12 cellular contexts compared by ENCODE assay signal in genomic region chr20:5751856-5752255, GRCh38. TPM values are rescaled to one million over a fixed set of nuclear protein-coding genes. Genes with fewer than 3 reads are reported as not detected.
DNase-seq lines count a peak whose midpoint lies in the region; ATAC-seq and TF ChIP-seq lines count a peak whose summit lies in the region.
"Had no signal": no experiment of that assay in that cellular context is flagged by ENCODE, and none has a peak within 500 bp of the region (broad histone marks: within the 10 kb centered on the region; RNA-seq: fewer than 3 reads in every experiment).

No MANE protein-coding gene starts in this region.

- H3K27me3 Mint-ChIP-seq in activated CD8-positive, alpha-beta memory T cell treated with anti-CD3 and anti-CD28 coated beads, Interleukin-2, amount 10 ng/mL, durations not matched to agents 7 days and 5 days: peaks cover under 1% of the 10 kb centered on the region
- H3K27me3 Mint-ChIP-seq in WTC11 (ENCODE audit: low read depth) (peaks cover 4% of the 10 kb centered on the region; the same call in 1 of the 2 replicates), endodermal cell (ENCODE audit: insufficient read depth) (peaks cover 2% of the 10 kb centered on the region), progenitor cell of endocrine pancreas (no peaks in the 10 kb centered on the region)

- peak overlapping the region; percentile 87 for H3K4me3 ChIP-seq in endodermal cell (ENCODE audit: low read length)

- no peak for DNase-seq in activated CD8-positive, alpha-beta memory T cell treated with anti-CD3 and anti-CD28 coated beads, Interleukin-2, amount 10 ng/mL, durations not matched to agents 7 days and 5 days
- DNase-seq in activated CD8-positive, alpha-beta memory T cell treated with anti-CD3 and anti-CD28 coated beads, Interleukin-2, amount 50 U/mL, for 48 hours: no peak
- DNase-seq in WTC11 (ENCODE audit: low spot score) (no peak), endodermal cell (no peak), progenitor cell of endocrine pancreas (ENCODE audit: low spot score, unreplicated experiment) (no peak), NCI-H1092 (lab: John Stamatoyannopoulos, UW) (no peak), GOT3 (lab: John Stamatoyannopoulos, UW) (no peak)
- DNase-seq: DMS 273 treated with DMSO at 0.1 percent for 48 hours, head of caudate nucleus had no signal

- CTCF ChIA-PET in activated CD8-positive, alpha-beta memory T cell treated with anti-CD3 and anti-CD28 coated beads, Interleukin-2, amount 10 ng/mL, durations not matched to agents 7 days and 5 days (lab: Charles Lee): interaction anchor here (1.4 to 1.6 kb wide), 2 partner anchors 10 to 147 kb away, joined by 4 to 7 read pairs; no protein-coding TSS in a partner anchor
- CTCF ChIA-PET in WTC11 (lab: Charles Lee): no interaction called here

- H3K27ac Mint-ChIP-seq in activated CD8-positive, alpha-beta memory T cell treated with anti-CD3 and anti-CD28 coated beads, Interleukin-2, amount 10 ng/mL, durations not matched to agents 7 days and 5 days: no peak overlapping the region
- H3K27ac Mint-ChIP-seq in WTC11 (no peak overlapping the region), endodermal cell (peak overlapping the region; percentile 50), progenitor cell of endocrine pancreas (peak overlapping the region; percentile 45)

- POLR2A ChIA-PET in WTC11 (lab: Charles Lee): interaction anchor here (0.7 kb wide), 1 partner anchor 107 kb away, joined by 3 read pairs; no protein-coding TSS in a partner anchor

- 91 to 92% methylated on average over 4 of the region's 4 CpGs for WGBS in endodermal cell (ENCODE audit: insufficient coverage in 1 of 2, insufficient read length in 1 of 2), 2 experiments

- H3K9me3 Mint-ChIP-seq in activated CD8-positive, alpha-beta memory T cell treated with anti-CD3 and anti-CD28 coated beads, Interleukin-2, amount 10 ng/mL, durations not matched to agents 7 days and 5 days (ENCODE audit: low read depth): no peaks in the 10 kb centered on the region
- H3K9me3 Mint-ChIP-seq in WTC11 (peaks cover 4% of the 10 kb centered on the region; the same call in 1 of the 2 replicates), endodermal cell (peaks cover 4% of the 10 kb centered on the region), progenitor cell of endocrine pancreas (ENCODE audit: low read depth) (peaks cover 4% of the 10 kb centered on the region)

- ATAC-seq in activated CD8-positive, alpha-beta memory T cell treated with anti-CD3 and anti-CD28 coated beads, Interleukin-2, amount 10 ng/mL, durations not matched to agents 7 days and 5 days: no peak
- ATAC-seq in WTC11: no peak
- no peak for ATAC-seq in GM18873 (IDR thresholded peaks at IDR 0.05; ENCODE audit: low FRiP score, unreplicated experiment)
- ATAC-seq: left lobe of liver had no signal

- no peaks in the 10 kb centered on the region for H3K36me3 ChIP-seq in endodermal cell (ENCODE audit: control insufficient read depth, insufficient read depth, low read length)

- H3K4me1 Mint-ChIP-seq in activated CD8-positive, alpha-beta memory T cell treated with anti-CD3 and anti-CD28 coated beads, Interleukin-2, amount 10 ng/mL, durations not matched to agents 7 days and 5 days: peaks cover 12% of the 10 kb centered on the region
- peaks cover 18% of the 10 kb centered on the region for H3K4me1 Mint-ChIP-seq in WTC11
- peaks cover 12% of the 10 kb centered on the region for H3K4me1 Mint-ChIP-seq in endodermal cell
- H3K4me1 Mint-ChIP-seq in progenitor cell of endocrine pancreas (ENCODE audit: low read depth): peaks cover 12% of the 10 kb centered on the region

- H3K9me3 ChIP-seq in endodermal cell (ENCODE audit: control insufficient read depth, low read length): no peaks in the 10 kb centered on the region

- H3K4me3 Mint-ChIP-seq in activated CD8-positive, alpha-beta memory T cell treated with anti-CD3 and anti-CD28 coated beads, Interleukin-2, amount 10 ng/mL, durations not matched to agents 7 days and 5 days: peak overlapping the region; percentile 47
- H3K4me3 Mint-ChIP-seq in WTC11 (peak overlapping the region; percentile 82), endodermal cell (peak overlapping the region; percentile 75), progenitor cell of endocrine pancreas (ENCODE audit: low read depth) (peak overlapping the region; percentile 88)

- peaks cover 8% of the 10 kb centered on the region for H3K36me3 Mint-ChIP-seq in activated CD8-positive, alpha-beta memory T cell treated with anti-CD3 and anti-CD28 coated beads, Interleukin-2, amount 10 ng/mL, durations not matched to agents 7 days and 5 days
- H3K36me3 Mint-ChIP-seq in WTC11 (peaks cover 3% of the 10 kb centered on the region; the same call in 1 of the 2 replicates), endodermal cell (ENCODE audit: low read depth) (peaks cover 2% of the 10 kb centered on the region), progenitor cell of endocrine pancreas (ENCODE audit: insufficient read depth) (peaks cover 2% of the 10 kb centered on the region)

- TF ChIP-seq CTCF in WTC11 (IDR thresholded peaks at IDR 0.05) (no peak), endodermal cell (conservative IDR thresholded peaks at IDR 0.05) (no peak), progenitor cell of endocrine pancreas (IDR thresholded peaks at IDR 0.05; ENCODE audit: unreplicated experiment) (no peak)

- no peaks in the 10 kb centered on the region for H3K27me3 ChIP-seq in endodermal cell (ENCODE audit: control insufficient read depth, insufficient read depth, low read length, poor library complexity, severe bottlenecking)

- H3K9ac ChIP-seq in endodermal cell (ENCODE audit: extremely low read depth, low read length, poor library complexity, severe bottlenecking): peak overlapping the region; percentile 84
- H3K9ac ChIP-seq: parathyroid adenoma had no signal

- no peak overlapping the region for H3K27ac ChIP-seq in endodermal cell (ENCODE audit: low read depth, low read length)
- H3K27ac ChIP-seq: parathyroid adenoma had no signal

- H3K4me1 ChIP-seq in endodermal cell (ENCODE audit: control insufficient read depth, insufficient read depth, low read length): no peaks in the 10 kb centered on the region
- H3K4me1 ChIP-seq: parathyroid adenoma had no signal

TF ChIP-seq in WTC11, 78 proteins besides CTCF, POLR2A, EP300 and RAD21:
- TF ChIP-seq ZBTB43 (CRISPR knock-in tag; IDR thresholded peaks at IDR 0.05) (no peak), ZNF671 (CRISPR knock-in tag; IDR thresholded peaks at IDR 0.05) (no peak), ZNF532 (CRISPR knock-in tag; IDR thresholded peaks at IDR 0.05; ENCODE audit: borderline replicate concordance) (no peak)

RNA-seq across cellular contexts. Expression of gene SHLD1, which starts 1.7 kb away (rescaled TPM):
- 1 to 10 TPM; 8.5 to 9.1 TPM for total RNA-seq in activated CD8-positive, alpha-beta memory T cell treated with anti-CD3 and anti-CD28 coated beads, Interleukin-2, amount 10 ng/mL, durations not matched to agents 7 days and 5 days
- 4.1 to 6.6 TPM (median 4.4 TPM) in 3 replicates for total RNA-seq in WTC11 (2021)
- 1 to 10 TPM; 4.0 to 6.6 TPM for total RNA-seq in endodermal cell
- polyA plus RNA-seq in endodermal cell (2013, experiment 1 of 2): 6.7 TPM
- polyA plus RNA-seq in endodermal cell (2013, experiment 2 of 2): 7.5 TPM
- total RNA-seq in progenitor cell of endocrine pancreas: 8.3 and 8.5 TPM in 2 replicates

Comparison
In these comparisons a context has a peak if more than half of its experiments do, and no peak if none do; other contexts are left out.
1. H3K27ac Mint-ChIP-seq: peak in endodermal cell (single experiment) and progenitor cell of endocrine pancreas (single experiment); none in activated CD8-positive, alpha-beta memory T cell treated with anti-CD3 and anti-CD28 coated beads, Interleukin-2, amount 10 ng/mL, durations not matched to agents 7 days and 5 days (single experiment) and WTC11 (single experiment).
2. Peak in every context shown above with its lines, with median percentiles within 50 percentile points of each other: H3K4me3 Mint-ChIP-seq.